Comparison of ENCODE assay signal across 1 cellular context in the genomic region with DNA sequence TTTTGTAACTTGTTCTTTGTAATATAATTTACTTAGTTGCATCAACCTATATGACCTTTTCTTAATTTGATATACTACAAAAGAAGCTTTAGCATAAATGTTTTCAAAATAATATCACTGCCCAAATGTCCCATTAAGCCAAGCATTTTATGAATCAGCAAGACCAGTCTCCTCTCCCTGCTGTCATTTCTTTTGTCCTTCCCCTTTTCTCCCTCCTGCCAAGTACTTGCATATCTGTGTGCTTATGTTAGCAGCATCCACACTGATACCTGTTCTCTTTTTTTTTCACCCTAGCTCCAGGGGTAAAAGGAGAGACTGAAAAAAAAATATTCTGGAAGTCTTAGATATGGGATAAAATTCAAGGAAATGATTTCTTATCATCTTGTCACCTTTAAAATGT.
TF ChIP-seq lines count a peak whose summit lies in the region.

No MANE protein-coding gene starts in this region.

TF ChIP-seq in A549, 52 proteins besides CTCF, POLR2A, EP300 and RAD21 (continued from another document):
- TF ChIP-seq NPAS2 (CRISPR knock-in tag; IDR thresholded peaks at IDR 0.05; ENCODE audit: borderline replicate concordance) = no peak
